In genomic region chr5:5605170-5605764, GRCh38 we compare ENCODE assay signal across 12 cellular contexts.
"Had no signal": no experiment of that assay in that cellular context is flagged by ENCODE, and none has a peak within 500 bp of the region (broad histone marks: within the 10 kb centered on the region; RNA-seq: fewer than 3 reads in every experiment).

No MANE protein-coding gene starts in this region.

- H3K27me3 ChIP-seq: esophagus squamous epithelium, upper lobe of right lung had no signal

- DNase-seq: activated CD4-positive, alpha-beta T cell treated with anti-CD3 and anti-CD28 coated beads, Interleukin-2, amount 50 U/mL, for 1 hour; activated CD8-positive, alpha-beta memory T cell treated with anti-CD3 and anti-CD28 coated beads for 24 hours; activated naive CD8-positive, alpha-beta T cell treated with anti-CD3 and anti-CD28 coated beads for 36 hours; cortex of kidney; effector CD4-positive, alpha-beta T cell; esophagus squamous epithelium; lower lobe of right lung; stimulated activated CD4-positive, alpha-beta T cell treated with anti-CD3 and anti-CD28 coated beads, Interleukin-1b, Interleukin-23, amount 100 ng/mL, for 48 hours; upper lobe of right lung had no signal

- H3K36me3 ChIP-seq: esophagus squamous epithelium, lower lobe of right lung, thoracic aorta, upper lobe of right lung had no signal

- H3K4me3 ChIP-seq: esophagus squamous epithelium, lower lobe of right lung, thoracic aorta, upper lobe of right lung had no signal

- H3K27ac ChIP-seq: esophagus squamous epithelium, lower lobe of right lung, thoracic aorta, upper lobe of right lung had no signal

- H3K4me1 ChIP-seq: esophagus squamous epithelium, lower lobe of right lung, upper lobe of right lung had no signal

- H3K9me3 ChIP-seq: esophagus squamous epithelium, lower lobe of right lung, thoracic aorta, upper lobe of right lung had no signal

- ATAC-seq: activated CD4-positive, CD25-positive, alpha-beta regulatory T cell treated with anti-CD3 and anti-CD28 coated beads, Interleukin-2, amount 50 U/mL, for 24 hours; lower lobe of right lung; sciatic nerve; upper lobe of right lung had no signal
